ENCODE assay signal across 16 cellular contexts in the genomic region with DNA sequence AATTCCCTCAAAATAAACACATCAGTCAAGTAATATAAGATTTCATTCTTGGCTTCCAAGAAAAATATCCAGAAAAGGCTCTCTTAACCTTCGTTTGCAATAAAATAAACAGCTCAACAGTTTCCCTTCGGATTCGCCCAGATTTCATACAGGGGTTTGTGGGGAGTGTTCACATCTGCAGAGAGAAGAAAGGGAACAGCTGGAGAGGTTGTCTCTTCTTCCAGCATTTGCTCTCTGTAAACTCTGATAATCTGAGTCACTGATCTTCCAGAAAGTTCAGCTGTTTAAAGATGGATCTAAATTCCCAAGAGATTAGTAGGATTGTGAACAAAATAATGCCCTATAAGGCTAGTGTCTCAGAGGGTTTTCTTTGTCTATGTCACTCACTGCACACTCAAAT.
"Had no signal": no experiment of that assay in that cellular context is flagged by ENCODE, and none has a peak within 500 bp of the region (broad histone marks: within the 10 kb centered on the region; RNA-seq: fewer than 3 reads in every experiment).

No MANE protein-coding gene starts in this region.

- H3K36me3 Mint-ChIP-seq: activated CD8-positive, alpha-beta memory T cell treated with anti-CD3 and anti-CD28 coated beads, Interleukin-2, amount 10 ng/mL, durations not matched to agents 7 days and 5 days; activated naive CD4-positive, alpha-beta T cell treated with anti-CD3 and anti-CD28 coated beads, Interleukin-2, amount 50 U/mL, for 72 hours; natural killer cell; type B pancreatic cell had no signal

- DNase-seq: activated CD4-positive, alpha-beta T cell treated with anti-CD3 and anti-CD28 coated beads, Interleukin-2, amount 50 U/mL, for 48 hours; activated CD4-positive, CD25-positive, alpha-beta regulatory T cell treated with anti-CD3 and anti-CD28 coated beads, Interleukin-2, amount 50 U/mL, for 72 hours; activated CD8-positive, alpha-beta memory T cell treated with anti-CD3 and anti-CD28 coated beads, Interleukin-2, amount 10 ng/mL, durations not matched to agents 7 days and 5 days; activated effector memory CD4-positive, alpha-beta T cell treated with anti-CD3 and anti-CD28 coated beads, Interleukin-2, amount 50 U/mL, for 16 hours; activated T-cell treated with anti-CD3 and anti-CD28 coated beads, Interleukin-2, amount 50 U/mL, for 4 hours; kidney; left ventricle myocardium superior; natural killer cell; psoas muscle; stimulated activated CD4-positive, alpha-beta T cell treated with anti-CD3 and anti-CD28 coated beads, Interleukin-12 subunit alpha, Interleukin-12 subunit beta, amount 100 ng/mL, for 4 hours; stimulated activated naive CD4-positive, alpha-beta T cell treated with Interleukin-2 at 50 U/mL for 16 hours had no signal

- H3K9me3 Mint-ChIP-seq: activated T-cell treated with anti-CD3 and anti-CD28 coated beads, Interleukin-2, amount 50 U/mL, for 4 hours; type B pancreatic cell had no signal

- H3K27ac Mint-ChIP-seq: activated CD8-positive, alpha-beta memory T cell treated with anti-CD3 and anti-CD28 coated beads, Interleukin-2, amount 10 ng/mL, durations not matched to agents 7 days and 5 days; activated naive CD4-positive, alpha-beta T cell treated with anti-CD3 and anti-CD28 coated beads, Interleukin-2, amount 50 U/mL, for 72 hours; natural killer cell; type B pancreatic cell had no signal

- H3K36me3 ChIP-seq: breast epithelium had no signal

- ATAC-seq: activated CD8-positive, alpha-beta memory T cell treated with anti-CD3 and anti-CD28 coated beads, Interleukin-2, amount 10 ng/mL, durations not matched to agents 7 days and 5 days; activated naive CD4-positive, alpha-beta T cell treated with anti-CD3 and anti-CD28 coated beads, Interleukin-2, amount 50 U/mL, for 72 hours; activated T-cell treated with anti-CD3 and anti-CD28 coated beads, Interleukin-2, amount 50 U/mL, for 4 hours; esophagus mucosa; left ventricle myocardium superior; natural killer cell; psoas muscle; sciatic nerve had no signal

- H3K4me1 Mint-ChIP-seq: activated CD8-positive, alpha-beta memory T cell treated with anti-CD3 and anti-CD28 coated beads, Interleukin-2, amount 10 ng/mL, durations not matched to agents 7 days and 5 days; natural killer cell had no signal

- H3K27me3 ChIP-seq: breast epithelium had no signal

- H3K9me3 ChIP-seq: breast epithelium, psoas muscle had no signal

- H3K27ac ChIP-seq: breast epithelium, psoas muscle had no signal

- H3K4me3 Mint-ChIP-seq: activated CD8-positive, alpha-beta memory T cell treated with anti-CD3 and anti-CD28 coated beads, Interleukin-2, amount 10 ng/mL, durations not matched to agents 7 days and 5 days; activated T-cell treated with anti-CD3 and anti-CD28 coated beads, Interleukin-2, amount 50 U/mL, for 4 hours; natural killer cell; type B pancreatic cell had no signal

- H3K4me1 ChIP-seq: breast epithelium, psoas muscle had no signal

- H3K4me3 ChIP-seq: breast epithelium, psoas muscle had no signal

- H3K27me3 Mint-ChIP-seq: activated CD8-positive, alpha-beta memory T cell treated with anti-CD3 and anti-CD28 coated beads, Interleukin-2, amount 10 ng/mL, durations not matched to agents 7 days and 5 days; type B pancreatic cell had no signal
